In genomic region chr12:265096-265495, GRCh38 we compare ENCODE assay signal across 30 cellular contexts. TPM values are rescaled to one million over a fixed set of nuclear protein-coding genes. Genes with fewer than 3 reads are reported as not detected.
"Had no signal": no experiment of that assay in that cellular context is flagged by ENCODE, and none has a peak within 500 bp of the region (broad histone marks: within the 10 kb centered on the region; RNA-seq: fewer than 3 reads in every experiment).

No MANE protein-coding gene starts in this region.

- H3K27ac Mint-ChIP-seq: dendritic cell treated with granulocyte-macrophage colony-stimulating factor and Interleukin-4, amounts not matched to agents 40 ng/mL and 50 ng/mL, for 4 days; effector memory CD8-positive, alpha-beta T cell; endodermal cell; mesothelial cell of epicardium; naive B cell had no signal

- H3K4me3 ChIP-seq: colonic mucosa, esophagus squamous epithelium, gastrocnemius medialis, heart right ventricle, left lung, lower lobe of right lung, mucosa of descending colon had no signal

- H3K4me3 Mint-ChIP-seq: dendritic cell treated with granulocyte-macrophage colony-stimulating factor and Interleukin-4, amounts not matched to agents 40 ng/mL and 50 ng/mL, for 4 days; effector memory CD8-positive, alpha-beta T cell; endodermal cell; mesothelial cell of epicardium had no signal

- H3K9me3 Mint-ChIP-seq: dendritic cell treated with granulocyte-macrophage colony-stimulating factor and Interleukin-4, amounts not matched to agents 40 ng/mL and 50 ng/mL, for 4 days; effector memory CD8-positive, alpha-beta T cell; endodermal cell; mesothelial cell of epicardium; naive B cell had no signal

- DNase-seq: colonic mucosa; cortex of kidney; effector CD8-positive, alpha-beta T cell; effector memory CD8-positive, alpha-beta T cell; endodermal cell; erythroblast; esophagus squamous epithelium; foreskin fibroblast; foreskin melanocyte; gastrocnemius medialis; glutamatergic neuron; head of caudate nucleus; heart right ventricle; hippocampal formation; left cardiac atrium; left lung; left ventricle myocardium superior; lower lobe of right lung; mesenchymal stem cell; mucosa of descending colon; naive B cell had no signal

- H3K4me1 Mint-ChIP-seq: naive B cell had no signal

- ATAC-seq: effector memory CD8-positive, alpha-beta T cell; esophagus mucosa; gastrocnemius medialis; heart right ventricle; left cardiac atrium; left lung; left ventricle myocardium superior; lower lobe of right lung; mucosa of descending colon had no signal

- H3K36me3 Mint-ChIP-seq: mesothelial cell of epicardium, naive B cell had no signal

RNA-seq across cellular contexts. Expression of gene SLC6A13, which starts 2.5 kb away (rescaled TPM):
- total RNA-seq: colonic mucosa, esophagus mucosa, esophagus squamous epithelium, glomerular endothelial cell, kidney epithelial cell, lower leg skin, lung microvascular endothelial cell, mesenteric fat pad, mucosa of descending colon had no signal

RNA-seq across cellular contexts. Expression of gene SLC6A12, which starts 51.1 kb away (rescaled TPM):
- total RNA-seq: kidney epithelial cell, lung microvascular endothelial cell had no signal
- polyA plus RNA-seq: keratinocyte had no signal
